25 cellular contexts compared by ENCODE assay signal in genomic region chr20:50933589-50933988, GRCh38. TPM values are rescaled to one million over a fixed set of nuclear protein-coding genes. Genes with fewer than 3 reads are reported as not detected.
DNase-seq lines count a peak whose midpoint lies in the region; ATAC-seq, FAIRE-seq and TF ChIP-seq lines count a peak whose summit lies in the region.
"Had no signal": no experiment of that assay in that cellular context is flagged by ENCODE, and none has a peak within 500 bp of the region (broad histone marks: within the 10 kb centered on the region; RNA-seq: fewer than 3 reads in every experiment).

No MANE protein-coding gene starts in this region.

- CTCF ChIA-PET in activated CD8-positive, alpha-beta T cell treated with anti-CD3 and anti-CD28 coated beads for 36 hours (lab: Charles Lee), result interaction anchor here (1.2 to 17.7 kb wide), 3 partner anchors 8 to 140 kb away, joined by 4 to 253 read pairs (median 10); partner anchors contain the start of genes BCAS4, DPM1 and MOCS3
- CTCF ChIA-PET in activated CD8-positive, alpha-beta T cell treated with anti-CD3 and anti-CD28 coated beads, Interleukin-2, amount 10 ng/mL, durations not matched to agents 7 days and 5 days (lab: Charles Lee), result interaction anchor here (1.6 to 14.0 kb wide), 3 partner anchors 24 to 141 kb away, joined by 5 to 407 read pairs (median 90); partner anchors contain the start of genes BCAS4 and DPM1
- CTCF ChIA-PET in K562 (lab: Yijun Ruan, JAX; ENCODE audit: low intra/inter-chr PET ratio), result no interaction called here

- in situ Hi-C loops in K562 (cut with MboI), result loop anchor here (10.0 kb wide), 1 partner anchor 119 kb away; no protein-coding TSS in a partner anchor

- H3K27me3 ChIP-seq in KMS-11 (ENCODE audit: insufficient read depth, low read depth), result no peaks in the 10 kb centered on the region
- no peaks in the 10 kb centered on the region for H3K27me3 ChIP-seq in K562 (ENCODE audit: control insufficient read depth in 2 of 2, insufficient read depth in 2 of 2, low read length in 2 of 2)
- H3K27me3 ChIP-seq: Peyer's patch, right atrium auricular region, tibial nerve had no signal

- H4K20me1 ChIP-seq in KMS-11 (ENCODE audit: insufficient read depth) (peaks cover 6% of the 10 kb centered on the region), K562 (replicated peaks; ENCODE audit: control insufficient read depth, insufficient read depth, low read length) (peaks cover 7% of the 10 kb centered on the region)

- ATAC-seq in activated CD8-positive, alpha-beta T cell treated with anti-CD3 and anti-CD28 coated beads for 36 hours, result no peak
- no peak for ATAC-seq in activated CD8-positive, alpha-beta T cell treated with anti-CD3 and anti-CD28 coated beads, Interleukin-2, amount 10 ng/mL, durations not matched to agents 7 days and 5 days
- ATAC-seq in K562, result no peak
- ATAC-seq in HG02642 (IDR thresholded peaks at IDR 0.05; ENCODE audit: poor library complexity, unreplicated experiment), result no peak
- ATAC-seq in HG03469 (IDR thresholded peaks at IDR 0.05; ENCODE audit: unreplicated experiment), result no peak
- ATAC-seq: HCT116; stimulated activated naive CD8-positive, alpha-beta T cell treated with anti-CD3 and anti-CD28 coated beads, Interleukin-15, amount 100 ng/mL, for 72 hours had no signal

- TF ChIP-seq POLR2A in K562 (conservative IDR thresholded peaks at IDR 0.05), result no peak

- peak overlapping the region; percentile 42 for H3K27ac Mint-ChIP-seq in activated CD8-positive, alpha-beta T cell treated with anti-CD3 and anti-CD28 coated beads for 36 hours
- no peak overlapping the region for H3K27ac Mint-ChIP-seq in activated CD8-positive, alpha-beta T cell treated with anti-CD3 and anti-CD28 coated beads, Interleukin-2, amount 10 ng/mL, durations not matched to agents 7 days and 5 days
- H3K27ac Mint-ChIP-seq in osteocyte (ENCODE audit: unreplicated experiment), result peak overlapping the region; percentile 23
- H3K27ac Mint-ChIP-seq: stimulated activated naive CD8-positive, alpha-beta T cell treated with anti-CD3 and anti-CD28 coated beads, Interleukin-15, amount 100 ng/mL, for 72 hours had no signal

- H3K27ac ChIP-seq in KMS-11, result peak overlapping the region; percentile 88; the same call in 1 of the 2 replicates
- no peak overlapping the region for H3K27ac ChIP-seq in K562 (ENCODE audit: extremely low read depth, low read depth, low read length)
- H3K27ac ChIP-seq: Peyer's patch, right atrium auricular region, tibial nerve had no signal

- H3K36me3 Mint-ChIP-seq in activated CD8-positive, alpha-beta T cell treated with anti-CD3 and anti-CD28 coated beads for 36 hours (ENCODE audit: low read depth), result peaks cover 46% of the 10 kb centered on the region
- peaks cover 58% of the 10 kb centered on the region for H3K36me3 Mint-ChIP-seq in activated CD8-positive, alpha-beta T cell treated with anti-CD3 and anti-CD28 coated beads, Interleukin-2, amount 10 ng/mL, durations not matched to agents 7 days and 5 days (ENCODE audit: low read depth)
- H3K36me3 Mint-ChIP-seq in osteocyte (ENCODE audit: unreplicated experiment), result peaks cover 29% of the 10 kb centered on the region

- peaks cover 15% of the 10 kb centered on the region for H3K79me2 ChIP-seq in KMS-11 (ENCODE audit: insufficient read depth, low read depth)
- peaks cover 22% of the 10 kb centered on the region for H3K79me2 ChIP-seq in K562 (ENCODE audit: control insufficient read depth, insufficient read depth, low read length)

- 95% methylated on average over 1 of the region's 1 CpG for WGBS in K562 (ENCODE audit: insufficient coverage, low coverage, missing lambda C conversion rate)

- intact Hi-C loops in activated CD8-positive, alpha-beta T cell treated with anti-CD3 and anti-CD28 coated beads for 36 hours (cut with micrococcal nuclease), result no loop called here
- intact Hi-C loops in K562 (cut with micrococcal nuclease), result no loop called here

- H3K4me3 Mint-ChIP-seq in activated CD8-positive, alpha-beta T cell treated with anti-CD3 and anti-CD28 coated beads for 36 hours, result no peak overlapping the region
- H3K4me3 Mint-ChIP-seq in activated CD8-positive, alpha-beta T cell treated with anti-CD3 and anti-CD28 coated beads, Interleukin-2, amount 10 ng/mL, durations not matched to agents 7 days and 5 days, result no peak overlapping the region
- no peak overlapping the region for H3K4me3 Mint-ChIP-seq in osteocyte (ENCODE audit: unreplicated experiment)
- H3K4me3 Mint-ChIP-seq: B cell; stimulated activated naive CD8-positive, alpha-beta T cell treated with anti-CD3 and anti-CD28 coated beads, Interleukin-15, amount 100 ng/mL, for 72 hours had no signal

- no peak overlapping the region for H3K9ac ChIP-seq in KMS-11
- no peak overlapping the region for H3K9ac ChIP-seq in K562 (ENCODE audit: insufficient read depth in 1 of 2, low read depth in 2 of 2, low read length in 2 of 2)

- TF ChIP-seq EP300 in K562 (IDR thresholded peaks at IDR 0.05; ENCODE audit: low read length), result no peak

- FAIRE-seq in K562 (lab: Jason Lieb, UNC), result no peak
- FAIRE-seq: bronchial epithelial cell had no signal

- H2AFZ ChIP-seq in KMS-11 (ENCODE audit: low read depth) (no peak overlapping the region), K562 (ENCODE audit: low read depth, low read length) (no peak overlapping the region)

- H3K9me3 ChIP-seq in K562 (replicated peaks; ENCODE audit: control insufficient read depth, insufficient read depth, low read depth, low read length), result no peaks in the 10 kb centered on the region
- H3K9me3 ChIP-seq: Caco-2, Peyer's patch, right atrium auricular region, tibial nerve had no signal

- no peaks in the 10 kb centered on the region for H3K9me3 Mint-ChIP-seq in activated CD8-positive, alpha-beta T cell treated with anti-CD3 and anti-CD28 coated beads for 36 hours
- no peaks in the 10 kb centered on the region for H3K9me3 Mint-ChIP-seq in activated CD8-positive, alpha-beta T cell treated with anti-CD3 and anti-CD28 coated beads, Interleukin-2, amount 10 ng/mL, durations not matched to agents 7 days and 5 days (ENCODE audit: insufficient read depth)
- H3K9me3 Mint-ChIP-seq in osteocyte (ENCODE audit: unreplicated experiment), result no peaks in the 10 kb centered on the region
- H3K9me3 Mint-ChIP-seq: stimulated activated naive CD8-positive, alpha-beta T cell treated with anti-CD3 and anti-CD28 coated beads, Interleukin-15, amount 100 ng/mL, for 72 hours had no signal

- H3K4me1 ChIP-seq in KMS-11 (ENCODE audit: low read depth, poor library complexity, severe bottlenecking) (peaks cover 15% of the 10 kb centered on the region), K562 (replicated peaks in 1 of 2; ENCODE audit: control insufficient read depth in 2 of 2, insufficient read depth in 2 of 2, low read length in 2 of 2) (peaks cover 9 to 12% of the 10 kb centered on the region in 2 experiments)

- peaks cover 17% of the 10 kb centered on the region for H3K4me1 Mint-ChIP-seq in activated CD8-positive, alpha-beta T cell treated with anti-CD3 and anti-CD28 coated beads for 36 hours (ENCODE audit: low read depth)
- peaks cover 20% of the 10 kb centered on the region for H3K4me1 Mint-ChIP-seq in activated CD8-positive, alpha-beta T cell treated with anti-CD3 and anti-CD28 coated beads, Interleukin-2, amount 10 ng/mL, durations not matched to agents 7 days and 5 days (ENCODE audit: low read depth)
- peaks cover 17% of the 10 kb centered on the region for H3K4me1 Mint-ChIP-seq in osteocyte (ENCODE audit: unreplicated experiment)

- BruUV-seq in K562 (replicated peaks; lab: Mats Ljungman, UMichigan), result no TSS peak

- no peak for TF ChIP-seq CTCF in activated CD8-positive, alpha-beta T cell treated with anti-CD3 and anti-CD28 coated beads for 36 hours (IDR thresholded peaks at IDR 0.05)
- no peak for TF ChIP-seq CTCF in KMS-11 (conservative IDR thresholded peaks at IDR 0.05; ENCODE audit: low read depth, low read length)
- no peak for TF ChIP-seq CTCF in K562 (IDR thresholded peaks at IDR 0.05 in 2 of 3, conservative IDR thresholded peaks at IDR 0.05 in 1 of 3; ENCODE audit: insufficient read depth in 2 of 3, low read depth in 1 of 3, low read length in 3 of 3)
- no peak for TF ChIP-seq CTCF in osteocyte (IDR thresholded peaks at IDR 0.05)

- H3K27me3 Mint-ChIP-seq in activated CD8-positive, alpha-beta T cell treated with anti-CD3 and anti-CD28 coated beads for 36 hours, result no peaks in the 10 kb centered on the region
- H3K27me3 Mint-ChIP-seq in activated CD8-positive, alpha-beta T cell treated with anti-CD3 and anti-CD28 coated beads, Interleukin-2, amount 10 ng/mL, durations not matched to agents 7 days and 5 days (ENCODE audit: low read depth), result no peaks in the 10 kb centered on the region
- H3K27me3 Mint-ChIP-seq in osteocyte (ENCODE audit: unreplicated experiment), result no peaks in the 10 kb centered on the region
- H3K27me3 Mint-ChIP-seq: B cell; stimulated activated naive CD8-positive, alpha-beta T cell treated with anti-CD3 and anti-CD28 coated beads, Interleukin-15, amount 100 ng/mL, for 72 hours had no signal

- no peak for DNase-seq in activated CD8-positive, alpha-beta T cell treated with anti-CD3 and anti-CD28 coated beads for 36 hours
- no peak for DNase-seq in activated CD8-positive, alpha-beta T cell treated with anti-CD3 and anti-CD28 coated beads, Interleukin-2, amount 10 ng/mL, durations not matched to agents 7 days and 5 days
- DNase-seq in K562 (ENCODE audit: extremely low read depth in 1 of 4, low spot score in 3 of 4) (no peak), osteocyte (ENCODE audit: extremely low spot score, unreplicated experiment) (no peak), amygdala (lab: John Stamatoyannopoulos, UW) (no peak)
- DNase-seq: activated CD8-positive, alpha-beta memory T cell treated with anti-CD3 and anti-CD28 coated beads for 24 hours; Caco-2; DMS79 treated with DMSO at 0.1 percent for 48 hours; mammary epithelial cell; NCI-H1105; NCI-H2029; NCI-H446; Peyer's patch; stimulated activated CD4-positive, alpha-beta T cell treated with anti-CD3 and anti-CD28 coated beads, Interleukin-12 subunit alpha, Interleukin-12 subunit beta, amount 100 ng/mL, for 4 hours; stimulated activated CD4-positive, alpha-beta T cell treated with anti-CD3 and anti-CD28 coated beads, Interleukin-4, amount 100 ng/mL, for 4 hours; stimulated activated naive CD8-positive, alpha-beta T cell treated with anti-CD3 and anti-CD28 coated beads, Interleukin-15, amount 100 ng/mL, for 72 hours; T-helper 9 cell had no signal

- H3K9me1 ChIP-seq in K562 (ENCODE audit: control insufficient read depth, insufficient read depth, low read length), result no peaks in the 10 kb centered on the region

- TF ChIP-seq RAD21 in K562 (CRISPR knock-in tag; conservative IDR thresholded peaks at IDR 0.05 in 1 of 2, IDR thresholded peaks at IDR 0.05 in 1 of 2), result no peak

- H3K36me3 ChIP-seq in KMS-11 (ENCODE audit: insufficient read depth) (0 out of 2 replicates have a peak, but pooled peaks cover 8% of the 10 kb centered on the region), K562 (ENCODE audit: control insufficient read depth, insufficient read depth, low read length) (peaks cover 68% of the 10 kb centered on the region)

- H3K4me2 ChIP-seq in KMS-11 (no peak overlapping the region), K562 (ENCODE audit: insufficient read depth, low read length) (no peak overlapping the region)

- H3K4me3 ChIP-seq in KMS-11 (IDR thresholded peaks at IDR 0.05; ENCODE audit: insufficient read depth, low read depth, low read length) (no peak overlapping the region), K562 (no peak overlapping the region)
- H3K4me3 ChIP-seq: Peyer's patch, right atrium auricular region, tibial nerve had no signal

- POLR2A ChIA-PET in activated CD8-positive, alpha-beta T cell treated with anti-CD3 and anti-CD28 coated beads for 36 hours (lab: Charles Lee), result interaction anchor here (6.2 kb wide), 1 partner anchor 24 kb away, joined by 85 read pairs; the partner anchor contains the start of genes DPM1 and MOCS3
- POLR2A ChIA-PET in activated CD8-positive, alpha-beta T cell treated with anti-CD3 and anti-CD28 coated beads, Interleukin-2, amount 10 ng/mL, durations not matched to agents 7 days and 5 days (lab: Charles Lee), result interaction anchor here (0.6 to 6.7 kb wide), 2 partner anchors 24 to 139 kb away, joined by 3 to 101 read pairs; partner anchors contain the start of genes BCAS4, DPM1 and MOCS3
- POLR2A ChIA-PET in K562 (lab: Yijun Ruan, JAX), result interaction anchor here (1.0 to 4.7 kb wide), 3 partner anchors 10 to 24 kb away, joined by 3 to 30 read pairs (median 4); no protein-coding TSS in a partner anchor

RNA-seq across cellular contexts. Expression of gene ADNP, which starts 2.4 kb away (rescaled TPM):
- 10 to 100 TPM; 58.9 to 60.0 TPM for total RNA-seq in activated CD8-positive, alpha-beta T cell treated with anti-CD3 and anti-CD28 coated beads for 36 hours
- total RNA-seq in activated CD8-positive, alpha-beta T cell treated with anti-CD3 and anti-CD28 coated beads, Interleukin-2, amount 10 ng/mL, durations not matched to agents 7 days and 5 days, result 10 to 100 TPM; 62.5 to 67.6 TPM
- 37.0 and 96.7 TPM in 2 replicates for total RNA-seq in K562 (2011; cell fraction: chromatin; rRNA removed; ENCODE audit: low replicate concordance)
- 22.0 and 32.6 TPM in 2 replicates for total RNA-seq in K562 (2011; cell fraction: nucleolus; rRNA removed)
- total RNA-seq in K562 (2011; cell fraction: nucleoplasm; rRNA removed), result 53.4 and 65.7 TPM in 2 replicates
- total RNA-seq in K562 (2014; rRNA removed) (17.8 and 18.7 TPM in 2 replicates), K562 (2014; rRNA removed; fragmentation: Illumina TruSeq; extraction: Trizol) (24.5 and 26.1 TPM in 2 replicates), K562 (2015; rRNA removed; fragmentation: Illumina TruSeq; extraction: Trizol) (20.7 and 25.0 TPM in 2 replicates), K562 (2021) (52.2 and 59.9 TPM in 2 replicates), osteocyte (67.4 and 79.6 TPM in 2 replicates)
- polyA plus RNA-seq in K562 (2011; rRNA removed) (19.4 and 22.9 TPM in 2 replicates), K562 (2014; fragmentation: Illumina TruSeq; extraction: Trizol) (50.7 and 52.0 TPM in 2 replicates), K562 (2014; fragmentation: Nextera tagmentation; extraction: Ambion mirVana) (10 to 100 TPM; 25.3 to 40.0 TPM), K562 (2014; rRNA removed) (20.9 and 26.0 TPM in 2 replicates)
- polyA plus RNA-seq in K562 (2011; cell fraction: cytosol; rRNA removed), result 8.7 and 15.8 TPM in 2 replicates
- 28.0 and 40.0 TPM in 2 replicates for polyA plus RNA-seq in K562 (2011; cell fraction: nucleus; rRNA removed)
- polyA plus RNA-seq in K562 (2012), result 37.3 and 38.0 TPM in 2 replicates
- 60.3 and 74.4 TPM in 2 replicates for polyA minus RNA-seq in K562 (2011; rRNA and poly(A)+ RNA removed)
- polyA minus RNA-seq in K562 (2011; cell fraction: cytosol; rRNA and poly(A)+ RNA removed), result 38.7 and 40.3 TPM in 2 replicates
- 14.8 and 28.8 TPM in 2 replicates for polyA minus RNA-seq in K562 (2011; cell fraction: nucleus; rRNA and poly(A)+ RNA removed)

RNA-seq across cellular contexts. Expression of gene DPM1, which starts 24.7 kb away (rescaled TPM):
- 10 to 100 TPM; 66.6 to 75.4 TPM for total RNA-seq in activated CD8-positive, alpha-beta T cell treated with anti-CD3 and anti-CD28 coated beads for 36 hours
- total RNA-seq in activated CD8-positive, alpha-beta T cell treated with anti-CD3 and anti-CD28 coated beads, Interleukin-2, amount 10 ng/mL, durations not matched to agents 7 days and 5 days, result 10 to 100 TPM; 50.6 to 53.0 TPM
- total RNA-seq in K562 (2011; cell fraction: chromatin; rRNA removed; ENCODE audit: low replicate concordance), result 27.3 and 28.7 TPM in 2 replicates
- 26.3 and 26.7 TPM in 2 replicates for total RNA-seq in K562 (2011; cell fraction: nucleolus; rRNA removed)
- 21.8 and 29.6 TPM in 2 replicates for total RNA-seq in K562 (2011; cell fraction: nucleoplasm; rRNA removed)
- total RNA-seq in K562 (2014; rRNA removed) (83.7 and 105 TPM in 2 replicates), K562 (2014; rRNA removed; fragmentation: Illumina TruSeq; extraction: Trizol) (163 and 167 TPM in 2 replicates), K562 (2015; rRNA removed; fragmentation: Illumina TruSeq; extraction: Trizol) (123 and 133 TPM in 2 replicates), K562 (2021) (75.2 and 81.4 TPM in 2 replicates), osteocyte (32.7 and 37.7 TPM in 2 replicates)
- polyA plus RNA-seq in K562 (2011; rRNA removed) (70.3 and 109 TPM in 2 replicates), K562 (2014; fragmentation: Illumina TruSeq; extraction: Trizol) (131 and 153 TPM in 2 replicates), K562 (2014; fragmentation: Nextera tagmentation; extraction: Ambion mirVana) (100 to 1,000 TPM; 185 to 190 TPM), K562 (2014; rRNA removed) (163 and 186 TPM in 2 replicates)
- polyA plus RNA-seq in K562 (2011; cell fraction: cytosol; rRNA removed), result 27.3 and 58.0 TPM in 2 replicates
- polyA plus RNA-seq in K562 (2011; cell fraction: nucleus; rRNA removed), result 23.6 and 46.5 TPM in 2 replicates
- polyA plus RNA-seq in K562 (2012), result 60.2 and 99.7 TPM in 2 replicates
- polyA minus RNA-seq in K562 (2011; rRNA and poly(A)+ RNA removed), result 43.3 and 44.4 TPM in 2 replicates
- polyA minus RNA-seq in K562 (2011; cell fraction: cytosol; rRNA and poly(A)+ RNA removed), result 27.7 and 46.1 TPM in 2 replicates
- 19.8 and 20.9 TPM in 2 replicates for polyA minus RNA-seq in K562 (2011; cell fraction: nucleus; rRNA and poly(A)+ RNA removed)

RNA-seq across cellular contexts. Expression of gene MOCS3, which starts 25.0 kb away (rescaled TPM):
- 1 to 10 TPM; 4.6 TPM for total RNA-seq in activated CD8-positive, alpha-beta T cell treated with anti-CD3 and anti-CD28 coated beads for 36 hours
- total RNA-seq in activated CD8-positive, alpha-beta T cell treated with anti-CD3 and anti-CD28 coated beads, Interleukin-2, amount 10 ng/mL, durations not matched to agents 7 days and 5 days, result 1 to 10 TPM; 4.8 to 5.7 TPM
- 5.6 and 8.5 TPM in 2 replicates for total RNA-seq in K562 (2011; cell fraction: chromatin; rRNA removed; ENCODE audit: low replicate concordance)
- 13.2 and 15.8 TPM in 2 replicates for total RNA-seq in K562 (2011; cell fraction: nucleolus; rRNA removed)
- 10.8 and 11.0 TPM in 2 replicates for total RNA-seq in K562 (2011; cell fraction: nucleoplasm; rRNA removed)
- total RNA-seq in K562 (2014; rRNA removed) (5.1 and 6.5 TPM in 2 replicates), K562 (2014; rRNA removed; fragmentation: Illumina TruSeq; extraction: Trizol) (4.4 TPM in 2 replicates), K562 (2015; rRNA removed; fragmentation: Illumina TruSeq; extraction: Trizol) (4.6 and 4.7 TPM in 2 replicates), K562 (2021) (5.6 and 6.2 TPM in 2 replicates), osteocyte (5.0 and 5.5 TPM in 2 replicates)
- polyA plus RNA-seq in K562 (2011; rRNA removed) (2.6 and 2.9 TPM in 2 replicates), K562 (2014; fragmentation: Illumina TruSeq; extraction: Trizol) (2.8 and 3.3 TPM in 2 replicates), K562 (2014; fragmentation: Nextera tagmentation; extraction: Ambion mirVana) (1 to 10 TPM in 1 of 2 experiments, under 1 TPM in 1; 0.70 to 1.0 TPM), K562 (2014; rRNA removed) (2.9 and 3.1 TPM in 2 replicates)
- 3.1 and 8.1 TPM in 2 replicates for polyA plus RNA-seq in K562 (2011; cell fraction: cytosol; rRNA removed)
- 1.6 and 2.1 TPM in 2 replicates for polyA plus RNA-seq in K562 (2011; cell fraction: nucleus; rRNA removed)
- polyA plus RNA-seq in K562 (2012), result 2.8 and 4.0 TPM in 2 replicates
- 5.1 and 6.5 TPM in 2 replicates for polyA minus RNA-seq in K562 (2011; rRNA and poly(A)+ RNA removed)
- 3.4 and 5.0 TPM in 2 replicates for polyA minus RNA-seq in K562 (2011; cell fraction: cytosol; rRNA and poly(A)+ RNA removed)
- 6.1 and 7.7 TPM in 2 replicates for polyA minus RNA-seq in K562 (2011; cell fraction: nucleus; rRNA and poly(A)+ RNA removed)
